ENCODE assay signal across 35 cellular contexts in the genomic region with DNA sequence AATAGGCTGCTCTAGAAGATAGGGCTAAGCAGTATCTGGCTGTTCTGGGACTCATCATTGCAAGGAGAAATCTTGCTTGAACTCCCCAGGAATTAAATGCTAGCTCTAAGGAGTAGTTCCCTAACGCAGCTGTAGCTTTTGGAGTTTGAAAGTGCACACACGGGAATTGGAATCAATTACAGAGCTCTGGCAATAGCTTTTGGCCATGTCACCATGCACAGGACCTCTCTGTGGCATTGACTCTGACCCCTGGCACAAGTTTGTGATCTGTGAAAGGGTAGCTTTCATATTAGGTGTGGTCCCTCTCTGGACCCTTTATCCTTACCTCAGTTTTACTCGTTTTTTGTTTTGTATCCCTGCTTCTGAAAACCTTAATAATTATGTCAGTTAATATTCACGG.
"Had no signal": no experiment of that assay in that cellular context is flagged by ENCODE, and none has a peak within 500 bp of the region (broad histone marks: within the 10 kb centered on the region; RNA-seq: fewer than 3 reads in every experiment).

No MANE protein-coding gene starts in this region.

- H3K36me3 ChIP-seq: adrenal gland, ascending aorta, brain microvascular endothelial cell, breast epithelium, cardiac muscle cell had no signal

- DNase-seq: activated effector memory CD4-positive, alpha-beta T cell treated with anti-CD3 and anti-CD28 coated beads, Interleukin-2, amount 50 U/mL, for 16 hours; activated effector memory CD4-positive, alpha-beta T cell treated with Interleukin-2 at 50 U/mL for 16 hours; activated gamma-delta T cell; activated gamma-delta T cell treated with Interleukin-2 at 50 U/mL for 16 hours; activated naive CD4-positive, alpha-beta T cell; activated naive CD4-positive, alpha-beta T cell treated with anti-CD3 and anti-CD28 coated beads for 36 hours; activated naive CD4-positive, alpha-beta T cell treated with anti-CD3 and anti-CD28 coated beads, Interleukin-2, amount 10 ng/mL, durations not matched to agents 7 days and 5 days; activated naive CD4-positive, alpha-beta T cell treated with anti-CD3 and anti-CD28 coated beads, Interleukin-2, amount 50 U/mL, for 16 hours; activated naive CD4-positive, alpha-beta T cell treated with Interleukin-2 at 50 U/mL for 16 hours; activated naive CD8-positive, alpha-beta T cell treated with anti-CD3 and anti-CD28 coated beads for 36 hours; activated naive CD8-positive, alpha-beta T cell treated with anti-CD3 and anti-CD28 coated beads, Interleukin-2, amount 10 ng/mL, durations not matched to agents 7 days and 5 days; activated naive CD8-positive, alpha-beta T cell treated with anti-CD3 and anti-CD28 coated beads, Interleukin-2, amount 50 U/mL, for 24 hours; activated T-cell treated with anti-CD3 and anti-CD28 coated beads for 4 hours; activated T-cell treated with anti-CD3 and anti-CD28 coated beads, Interleukin-2, amount 50 U/mL, for 1 hour; activated T-cell treated with anti-CD3 and anti-CD28 coated beads, Interleukin-2, amount 50 U/mL, for 24 hours; activated T-cell treated with anti-CD3 and anti-CD28 coated beads, Interleukin-2, amount 50 U/mL, for 4 hours; activated T-cell treated with anti-CD3 and anti-CD28 coated beads, Interleukin-2, amount 50 U/mL, for 48 hours; activated T-cell treated with anti-CD3 and anti-CD28 coated beads, Interleukin-2, amount 50 U/mL, for 72 hours; adrenal gland; amniotic stem cell; amygdala; anterior cingulate cortex; aorta; body of pancreas; brain microvascular endothelial cell; caudate nucleus; central memory CD4-positive, alpha-beta T cell; cerebellar nuclear complex had no signal

- H3K9me3 ChIP-seq: adrenal gland, ascending aorta, body of pancreas, breast epithelium had no signal

- FAIRE-seq: astrocyte, bronchial epithelial cell had no signal

- H3K27ac ChIP-seq: adrenal gland, ascending aorta, body of pancreas, brain microvascular endothelial cell, breast epithelium, cardiac muscle cell had no signal

- H3K4me3 ChIP-seq: adrenal gland, ascending aorta, body of pancreas, breast epithelium, cardiac muscle cell had no signal

- ATAC-seq: activated naive CD4-positive, alpha-beta T cell treated with anti-CD3 and anti-CD28 coated beads, Interleukin-2, amount 50 U/mL, for 72 hours; activated naive CD8-positive, alpha-beta T cell treated with anti-CD3 and anti-CD28 coated beads, Interleukin-2, amount 50 U/mL, for 24 hours; activated T-cell treated with anti-CD3 and anti-CD28 coated beads, Interleukin-2, amount 50 U/mL, for 4 hours; activated T-cell treated with anti-CD3 and anti-CD28 coated beads, Interleukin-2, amount 50 U/mL, for 72 hours; activated T-helper 17 cell treated with anti-CD3 and anti-CD28 coated beads, Interleukin-2, amount 50 U/mL, for 72 hours; body of pancreas had no signal

- H3K27me3 ChIP-seq: adrenal gland, ascending aorta, body of pancreas, brain microvascular endothelial cell, cardiac muscle cell had no signal

- H3K4me1 ChIP-seq: adrenal gland, ascending aorta, body of pancreas, breast epithelium had no signal
